In the genomic region with DNA sequence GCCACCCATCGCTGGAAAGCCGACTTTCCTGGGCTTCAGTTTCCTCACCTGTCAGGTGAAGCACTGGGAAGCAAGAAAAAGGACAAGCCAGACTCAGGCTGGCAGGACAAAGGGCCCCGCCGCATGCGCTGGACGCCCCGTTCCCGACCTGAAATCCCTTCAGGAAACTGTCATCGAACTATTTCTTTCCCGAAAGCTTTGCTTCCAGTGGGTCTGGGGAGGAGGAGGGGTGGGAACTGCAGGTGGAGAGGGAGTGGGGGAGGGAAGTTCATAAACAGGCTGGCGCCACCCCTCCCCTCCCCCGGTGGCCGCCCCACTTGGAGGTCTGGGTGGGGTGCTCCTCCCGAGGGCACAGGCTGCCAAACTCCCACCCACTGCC, we compare ENCODE assay signal across 12 cellular contexts.
DNase-seq lines count a peak whose midpoint lies in the region; ATAC-seq and TF ChIP-seq lines count a peak whose summit lies in the region.
"Had no signal": no experiment of that assay in that cellular context is flagged by ENCODE, and none has a peak within 500 bp of the region (broad histone marks: within the 10 kb centered on the region; RNA-seq: fewer than 3 reads in every experiment).

No MANE protein-coding gene starts in this region.

- WGBS in mammary epithelial cell (ENCODE audit: low coverage, missing lambda C conversion rate) = 20% methylated on average over 9 of the region's 14 CpGs
- WGBS in testis, 2 donors = 17% methylated on average over 11 to 14 of the region's 14 CpGs

- H3K36me3 ChIP-seq in mammary epithelial cell (ENCODE audit: insufficient read depth, low read length) (no peaks in the 10 kb centered on the region), lower lobe of right lung (no peaks in the 10 kb centered on the region), testis (ENCODE audit: low read depth, missing control alignments) (no peaks in the 10 kb centered on the region)

- BruUV-seq in mammary epithelial cell (replicated peaks; lab: Mats Ljungman, UMichigan) = no TSS peak

- in situ Hi-C loops in mammary epithelial cell (cut with MboI; ENCODE audit: low sequenced_read_pairs in 2 of 2) = no loop called here

- H3K4me2 ChIP-seq in mammary epithelial cell (ENCODE audit: insufficient read depth, low read depth, low read length) = peak overlapping the region; percentile 99

- H3K9me3 ChIP-seq in mammary epithelial cell (replicated peaks; ENCODE audit: insufficient read depth, low read length) (no peaks in the 10 kb centered on the region), lower lobe of right lung (no peaks in the 10 kb centered on the region), testis (no peaks in the 10 kb centered on the region)

- H3K4me3 ChIP-seq in mammary epithelial cell (replicated peaks in 1 of 3; ENCODE audit: insufficient read depth in 1 of 3, low read depth in 2 of 3, low read length in 3 of 3) (peak overlapping the region; percentile 25 to 48 (median 39)), lower lobe of right lung (peak overlapping the region; percentile 47), testis (peak overlapping the region; percentile 36 to 52)

- ATAC-seq in lower lobe of right lung (peak; percentile 53 to 65), HG02678 (IDR thresholded peaks at IDR 0.05; ENCODE audit: unreplicated experiment) (no peak), GM21423 (IDR thresholded peaks at IDR 0.05; ENCODE audit: unreplicated experiment) (no peak)

- H3K4me1 ChIP-seq in mammary epithelial cell (ENCODE audit: insufficient read depth, low read length) (peaks cover 9% of the 10 kb centered on the region), lower lobe of right lung (peaks cover 3% of the 10 kb centered on the region), testis (no peaks in the 10 kb centered on the region)

- H3K36me3 Mint-ChIP-seq in activated naive CD8-positive, alpha-beta T cell = no peaks in the 10 kb centered on the region
- H3K36me3 Mint-ChIP-seq in activated naive CD8-positive, alpha-beta T cell treated with anti-CD3 and anti-CD28 coated beads for 36 hours = no peaks in the 10 kb centered on the region

- H3K9ac ChIP-seq in mammary epithelial cell (ENCODE audit: insufficient read depth, low read length) = no peak overlapping the region

- CTCF ChIA-PET in mammary epithelial cell (lab: Charles Lee; ENCODE audit: low non-redundant PET) = no interaction called here

- H3K27ac Mint-ChIP-seq in activated naive CD8-positive, alpha-beta T cell = no peak overlapping the region
- H3K27ac Mint-ChIP-seq in activated naive CD8-positive, alpha-beta T cell treated with anti-CD3 and anti-CD28 coated beads for 36 hours = no peak overlapping the region
- H3K27ac Mint-ChIP-seq: T-helper 2 cell treated with Interferon-gamma antibody and Interleukin-4, amounts not matched to agents 5 μg/mL and 100 μg/mL, for 36 hours had no signal

- H3K4me3 Mint-ChIP-seq in activated naive CD8-positive, alpha-beta T cell = peak overlapping the region; percentile 73
- no peak overlapping the region for H3K4me3 Mint-ChIP-seq in activated naive CD8-positive, alpha-beta T cell treated with anti-CD3 and anti-CD28 coated beads for 36 hours

- intact Hi-C loops in mammary epithelial cell (cut with micrococcal nuclease) = loop anchor here (1.0 to 5.0 kb wide), 3 partner anchors 103 to 192 kb away; a partner anchor contains a TSS
- intact Hi-C loops in lower lobe of right lung (cut with DNase I) = no loop called here
- intact Hi-C loops in testis (cut with DNase I; ENCODE audit: low total_unique reads) = no loop called here

- TF ChIP-seq CTCF in mammary epithelial cell (conservative IDR thresholded peaks at IDR 0.05 in 1 of 2, IDR thresholded peaks at IDR 0.05 in 1 of 2; ENCODE audit: extremely low read depth in 1 of 2, insufficient read depth in 1 of 2, low read depth in 1 of 2, low read length in 2 of 2) (no peak), lower lobe of right lung (IDR thresholded peaks at IDR 0.05) (no peak), testis (IDR thresholded peaks at IDR 0.05) (no peak)

- DNase-seq in activated naive CD8-positive, alpha-beta T cell treated with anti-CD3 and anti-CD28 coated beads for 36 hours = no peak
- DNase-seq in mammary epithelial cell (no peak), lower lobe of right lung (no peak), testis (no peak), NCI-H345 treated with DMSO at 0.1 percent for 48 hours (lab: John Stamatoyannopoulos, UW; ENCODE audit: unreplicated experiment) (no peak)
- DNase-seq: amniotic stem cell, DMS79, NCI-H2171 had no signal

- no peaks in the 10 kb centered on the region for H3K9me3 Mint-ChIP-seq in activated naive CD8-positive, alpha-beta T cell (ENCODE audit: low read depth)
- no peaks in the 10 kb centered on the region for H3K9me3 Mint-ChIP-seq in activated naive CD8-positive, alpha-beta T cell treated with anti-CD3 and anti-CD28 coated beads for 36 hours
- H3K9me3 Mint-ChIP-seq: T-helper 2 cell treated with Interferon-gamma antibody and Interleukin-4, amounts not matched to agents 5 μg/mL and 100 μg/mL, for 36 hours had no signal

- no peaks in the 10 kb centered on the region for H4K20me1 ChIP-seq in mammary epithelial cell (ENCODE audit: insufficient read depth, low read length)

- H3K4me1 Mint-ChIP-seq in activated naive CD8-positive, alpha-beta T cell (ENCODE audit: low read depth) = peaks cover 6% of the 10 kb centered on the region
- H3K4me1 Mint-ChIP-seq in activated naive CD8-positive, alpha-beta T cell treated with anti-CD3 and anti-CD28 coated beads for 36 hours = peaks cover 5% of the 10 kb centered on the region

- TF ChIP-seq POLR2A in testis (IDR thresholded peaks at IDR 0.05) = no peak

- H2AFZ ChIP-seq in mammary epithelial cell (ENCODE audit: low read depth, low read length) = peak overlapping the region; percentile 95

- H3K27ac ChIP-seq in mammary epithelial cell (ENCODE audit: insufficient read depth, low read depth, low read length) = no peak overlapping the region
- H3K27ac ChIP-seq in lower lobe of right lung = no peak overlapping the region
- H3K27ac ChIP-seq in testis = no peak overlapping the region

- dilution Hi-C loops in mammary epithelial cell (cut with HindIII; ENCODE audit: low sequenced_read_pairs) = no loop called here

- H3K27me3 ChIP-seq in mammary epithelial cell (ENCODE audit: insufficient read depth, low read length) (no peaks in the 10 kb centered on the region), lower lobe of right lung (ENCODE audit: low read depth) (peaks cover 14% of the 10 kb centered on the region), testis (no peaks in the 10 kb centered on the region)

- no peaks in the 10 kb centered on the region for H3K79me2 ChIP-seq in mammary epithelial cell (ENCODE audit: insufficient read depth, low read length)

- peaks cover 19% of the 10 kb centered on the region for H3K27me3 Mint-ChIP-seq in activated naive CD8-positive, alpha-beta T cell
- H3K27me3 Mint-ChIP-seq in activated naive CD8-positive, alpha-beta T cell treated with anti-CD3 and anti-CD28 coated beads for 36 hours = peaks cover 50% of the 10 kb centered on the region

Comparison
In these comparisons a context has a peak if more than half of its experiments do, and no peak if none do; other contexts are left out.
1. ATAC-seq: peak in lower lobe of right lung (2 of 2); none in HG02678 (single experiment) and GM21423 (single experiment).
2. Peak in every context shown above with its lines, with median percentiles within 50 percentile points of each other: H3K4me3 ChIP-seq.